12 cellular contexts compared by ENCODE assay signal in the genomic region with DNA sequence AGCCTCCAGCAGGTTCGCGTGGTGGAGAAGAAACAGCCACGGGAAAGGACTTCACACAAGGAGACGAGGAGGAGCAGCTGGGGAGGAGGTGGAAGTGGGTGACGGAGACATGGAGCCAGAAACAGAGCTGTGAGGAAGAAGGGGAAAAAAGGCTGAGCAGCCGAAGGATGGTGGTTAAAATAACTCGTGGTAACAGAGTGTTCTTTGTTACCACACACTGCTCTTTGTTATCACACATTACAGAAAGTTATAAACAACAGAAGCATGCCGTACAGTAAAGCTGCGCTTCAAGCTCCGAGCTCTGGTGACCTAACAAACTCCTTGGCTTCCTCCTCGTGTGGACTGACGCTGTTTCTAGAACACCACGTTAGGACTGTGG.
DNase-seq lines count a peak whose midpoint lies in the region; ATAC-seq, FAIRE-seq and TF ChIP-seq lines count a peak whose summit lies in the region.
"Had no signal": no experiment of that assay in that cellular context is flagged by ENCODE, and none has a peak within 500 bp of the region (broad histone marks: within the 10 kb centered on the region; RNA-seq: fewer than 3 reads in every experiment).

No MANE protein-coding gene starts in this region.

- no peak overlapping the region for H3K27ac ChIP-seq in H1 (ENCODE audit: low read depth, low read length)

- H3K14ac ChIP-seq in H1 (ENCODE audit: insufficient read length): no peak overlapping the region

- H2BK20ac ChIP-seq in H1 (ENCODE audit: low read length): no peak overlapping the region

- CTCF ChIA-PET in H1 (lab: Charles Lee; ENCODE audit: partially characterized antibody): interaction anchor here (0.6 to 1.7 kb wide), 3 partner anchors 34 to 577 kb away, joined by 3 to 5 read pairs (median 3); no protein-coding TSS in a partner anchor

- TF ChIP-seq CTCF in HFFc6 (IDR thresholded peaks at IDR 0.05) (no peak), H1 (IDR thresholded peaks at IDR 0.05; ENCODE audit: control extremely low read depth in 1 of 3, insufficient read depth in 1 of 3, low read depth in 1 of 3, low read length in 3 of 3) (no peak)

- no peak for FAIRE-seq in H1 (lab: Jason Lieb, UNC)
- FAIRE-seq: endothelial cell of umbilical vein, GM18507 had no signal

- intact Hi-C loops in sciatic nerve (cut with DNase I): no loop called here

- H2BK12ac ChIP-seq in H1 (ENCODE audit: low read depth, low read length): no peak overlapping the region

- WGBS in H1 (ENCODE audit: extremely low coverage in 1 of 2, insufficient coverage in 1 of 2, insufficient read length in 1 of 2, insufficient replicate concordance in 2 of 2, low coverage in 1 of 2, low lambda C conversion rate in 2 of 2, missing lambda C conversion rate in 1 of 2), 2 experiments: 84% methylated on average over 13 of the region's 13 CpGs; no CpG with 5 or more reads in 1 of the 2 experiments

- H3K27me3 ChIP-seq in H1 (replicated peaks in 1 of 4; ENCODE audit: control insufficient read depth in 3 of 4, extremely low read depth in 1 of 4, insufficient read depth in 3 of 4, low read length in 3 of 4): no peaks in the 10 kb centered on the region

- no peak overlapping the region for H2AK5ac ChIP-seq in H1 (ENCODE audit: low read depth, low read length)

- DNase-seq in HFFc6 (peak; percentile 16), H1 (ENCODE audit: low read depth in 1 of 2, low spot score in 2 of 2) (no peak), left lobe of liver (ENCODE audit: low spot score) (no peak), sciatic nerve (ENCODE audit: low spot score) (peak; percentile 64), SK-N-DZ (ENCODE audit: low spot score) (no peak), NCI-H2029 (lab: John Stamatoyannopoulos, UW) (no peak), cerebellar nuclear complex (lab: John Stamatoyannopoulos, UW) (no peak)
- DNase-seq in stimulated activated CD8-positive, alpha-beta memory T cell treated with anti-CD3 and anti-CD28 coated beads, Interleukin-4, amount 100 ng/mL, for 48 hours: no peak
- DNase-seq: activated CD4-positive, alpha-beta T cell treated with anti-CD3 and anti-CD28 coated beads for 4 hours had no signal

- TF ChIP-seq RAD21 in H1 (IDR thresholded peaks at IDR 0.05 in 1 of 2, conservative IDR thresholded peaks at IDR 0.05 in 1 of 2; ENCODE audit: low read depth in 2 of 2, low read length in 2 of 2): no peak

- no peaks in the 10 kb centered on the region; the same call in 1 of the 2 replicates for H3K27me3 Mint-ChIP-seq in HFFc6 (ENCODE audit: insufficient read depth)

- no peak overlapping the region for H3K56ac ChIP-seq in H1 (replicated peaks; ENCODE audit: insufficient read length, low read depth, low read length)

- H3K4me3 ChIP-seq in H1 (ENCODE audit: extremely low read depth in 1 of 4, insufficient read depth in 2 of 4, low read depth in 3 of 4, low read length in 4 of 4): no peak overlapping the region

- peaks cover 8% of the 10 kb centered on the region; the same call in 1 of the 2 replicates for H3K36me3 Mint-ChIP-seq in HFFc6 (ENCODE audit: low read depth)

- H4K8ac ChIP-seq in H1 (ENCODE audit: extremely low read depth, insufficient read depth, low read length): no peak overlapping the region

- no peaks in the 10 kb centered on the region for H3K9me3 ChIP-seq in H1 (ENCODE audit: insufficient read depth in 2 of 2, low read depth in 1 of 2, low read length in 1 of 2)

- peak overlapping the region; percentile 90 for H3K27ac Mint-ChIP-seq in HFFc6
- H3K27ac Mint-ChIP-seq: B cell had no signal

- POLR2A ChIA-PET in H1 (lab: Charles Lee; ENCODE audit: partially characterized antibody): no interaction called here

- H3K4ac ChIP-seq in H1 (replicated peaks; ENCODE audit: insufficient read length, low read depth, low read length): no peak overlapping the region

- H3K4me3 Mint-ChIP-seq in HFFc6: peak overlapping the region; percentile 80
- H3K4me3 Mint-ChIP-seq: B cell had no signal

- no peak overlapping the region for H3K4me2 ChIP-seq in H1 (ENCODE audit: insufficient read depth in 1 of 2, low read depth in 2 of 2, low read length in 2 of 2)

- H2AFZ ChIP-seq in H1 (ENCODE audit: low read length): peak overlapping the region; percentile 91; the same call in 1 of the 2 replicates

- no peak for TF ChIP-seq EP300 in H1 (IDR thresholded peaks at IDR 0.05; ENCODE audit: borderline replicate concordance in 1 of 2, low read depth in 2 of 2, low read length in 2 of 2)

- no peaks in the 10 kb centered on the region for H4K20me1 ChIP-seq in H1 (replicated peaks in 1 of 2; ENCODE audit: control insufficient read depth in 1 of 2, insufficient read depth in 2 of 2, low read length in 2 of 2)

- H4K91ac ChIP-seq in H1 (replicated peaks; ENCODE audit: insufficient read length, low read length): no peak overlapping the region

- peak; percentile 33 for ATAC-seq in left lobe of liver
- ATAC-seq in sciatic nerve: peak; percentile 93

- H2BK5ac ChIP-seq in H1 (ENCODE audit: low read depth, low read length): no peak overlapping the region

- H3K18ac ChIP-seq in H1 (ENCODE audit: extremely low read depth, low read length): no peak overlapping the region

- TF ChIP-seq POLR2A in H1 (IDR thresholded peaks at IDR 0.05; ENCODE audit: control extremely low read depth in 1 of 2, low read depth in 2 of 2, low read length in 2 of 2): no peak

- H2BK120ac ChIP-seq in H1 (replicated peaks; ENCODE audit: low read depth, low read length): no peak overlapping the region

- no peaks in the 10 kb centered on the region; a peak in 1 of 7 replicates for H3K4me1 ChIP-seq in H1 (replicated peaks in 1 of 4; ENCODE audit: control insufficient read depth in 3 of 4, insufficient read depth in 4 of 4, low read length in 3 of 4)

- H3K79me1 ChIP-seq in H1 (ENCODE audit: low read depth, low read length): no peaks in the 10 kb centered on the region

- no peaks in the 10 kb centered on the region for H3K36me3 ChIP-seq in H1 (ENCODE audit: control insufficient read depth in 2 of 4, insufficient read depth in 4 of 4, low read length in 3 of 4)

- peaks cover 70% of the 10 kb centered on the region for H3K4me1 Mint-ChIP-seq in HFFc6 (ENCODE audit: low read depth)
- H3K4me1 Mint-ChIP-seq: B cell had no signal

- H3K23ac ChIP-seq in H1 (ENCODE audit: insufficient read length): no peak overlapping the region

- no peaks in the 10 kb centered on the region for H3K79me2 ChIP-seq in H1 (ENCODE audit: control insufficient read depth in 1 of 2, insufficient read depth in 2 of 2, low read length in 2 of 2)

- no peak overlapping the region for H2BK15ac ChIP-seq in H1 (ENCODE audit: low read length)

- H3K9me3 Mint-ChIP-seq in HFFc6: no peaks in the 10 kb centered on the region

- H3K9ac ChIP-seq in H1 (replicated peaks in 1 of 4; ENCODE audit: extremely low read depth in 1 of 4, low read depth in 3 of 4, low read length in 3 of 4): no peak overlapping the region

- H3K23me2 ChIP-seq in H1 (ENCODE audit: low read depth, low read length): no peaks in the 10 kb centered on the region; the same call in 1 of the 2 replicates

- no peak overlapping the region for H4K5ac ChIP-seq in H1 (ENCODE audit: insufficient read length, low read depth, low read length)

TF ChIP-seq in H1, 55 proteins besides CTCF, POLR2A, EP300 and RAD21:
- TF ChIP-seq ASH2L (IDR thresholded peaks at IDR 0.05; ENCODE audit: low read length) (no peak), EZH2 (IDR thresholded peaks at IDR 0.05; ENCODE audit: low read depth, low read length, severe bottlenecking) (no peak)
- TF ChIP-seq, protein P1, sequence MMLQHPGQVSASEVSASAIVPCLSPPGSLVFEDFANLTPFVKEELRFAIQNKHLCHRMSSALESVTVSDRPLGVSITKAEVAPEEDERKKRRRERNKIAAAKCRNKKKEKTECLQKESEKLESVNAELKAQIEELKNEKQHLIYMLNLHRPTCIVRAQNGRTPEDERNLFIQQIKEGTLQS (IDR thresholded peaks at IDR 0.05; ENCODE audit: insufficient read depth, low read depth, low read length): no peak

Comparison
In these comparisons a context has a peak if more than half of its experiments do, and no peak if none do; other contexts are left out.
1. DNase-seq: peak in HFFc6 (single experiment) and sciatic nerve (single experiment); none in H1 (0 of 2), left lobe of liver (single experiment), SK-N-DZ (single experiment), stimulated activated CD8-positive, alpha-beta memory T cell treated with anti-CD3 and anti-CD28 coated beads, Interleukin-4, amount 100 ng/mL, for 48 hours (single experiment), NCI-H2029 (single experiment) and cerebellar nuclear complex (0 of 2).